Comparison of ENCODE assay signal across 1 cellular context in the genomic region with DNA sequence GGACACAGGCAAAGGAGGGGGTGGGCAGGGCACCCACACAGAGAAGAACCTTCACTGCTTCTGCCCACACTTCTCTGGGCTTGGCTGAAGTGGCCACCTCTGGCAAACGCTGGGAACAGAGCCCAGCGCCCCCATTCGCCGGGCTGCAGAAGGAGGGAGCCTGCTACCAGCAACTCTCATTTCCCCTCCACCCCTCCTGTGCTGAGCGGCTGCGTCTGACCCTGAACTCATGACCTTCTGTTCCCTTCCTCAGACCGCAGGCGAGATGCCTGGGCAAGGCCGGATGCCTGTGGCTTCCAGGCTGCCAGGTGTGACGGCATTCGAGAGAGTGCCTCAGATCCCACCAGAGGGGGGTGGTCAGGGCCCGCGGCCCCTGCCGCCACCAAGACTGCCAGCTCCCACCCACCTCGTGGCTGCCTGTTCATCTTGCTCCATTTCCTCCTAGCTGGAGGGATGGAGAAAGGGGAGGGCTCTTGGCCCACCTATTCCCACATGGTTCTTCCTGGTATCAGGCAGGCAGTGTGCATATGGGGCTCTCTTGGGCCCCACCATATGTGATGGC.
TF ChIP-seq lines count a peak whose summit lies in the region.

No MANE protein-coding gene starts in this region.

TF ChIP-seq in IMR-90, 13 proteins besides CTCF, POLR2A, EP300 and RAD21:
- TF ChIP-seq FOS (IDR thresholded peaks at IDR 0.05; ENCODE audit: low read depth, low read length) (no peak), RFX5 (IDR thresholded peaks at IDR 0.05; ENCODE audit: low read depth, low read length) (no peak), BHLHE40 (IDR thresholded peaks at IDR 0.05; ENCODE audit: low read depth, low read length) (no peak), SMC3 (IDR thresholded peaks at IDR 0.05; ENCODE audit: low read depth, low read length) (no peak), MXI1 (IDR thresholded peaks at IDR 0.05; ENCODE audit: borderline replicate concordance, low read depth, low read length) (no peak), RCOR1 (IDR thresholded peaks at IDR 0.05; ENCODE audit: insufficient replicate concordance, low read length) (no peak), NFE2L2 (IDR thresholded peaks at IDR 0.05; ENCODE audit: low read depth, low read length) (no peak), MAFK (IDR thresholded peaks at IDR 0.05; ENCODE audit: low read depth, low read length) (no peak), MAZ (IDR thresholded peaks at IDR 0.05; ENCODE audit: borderline replicate concordance, low read depth, low read length) (no peak)
- TF ChIP-seq, protein P1, sequence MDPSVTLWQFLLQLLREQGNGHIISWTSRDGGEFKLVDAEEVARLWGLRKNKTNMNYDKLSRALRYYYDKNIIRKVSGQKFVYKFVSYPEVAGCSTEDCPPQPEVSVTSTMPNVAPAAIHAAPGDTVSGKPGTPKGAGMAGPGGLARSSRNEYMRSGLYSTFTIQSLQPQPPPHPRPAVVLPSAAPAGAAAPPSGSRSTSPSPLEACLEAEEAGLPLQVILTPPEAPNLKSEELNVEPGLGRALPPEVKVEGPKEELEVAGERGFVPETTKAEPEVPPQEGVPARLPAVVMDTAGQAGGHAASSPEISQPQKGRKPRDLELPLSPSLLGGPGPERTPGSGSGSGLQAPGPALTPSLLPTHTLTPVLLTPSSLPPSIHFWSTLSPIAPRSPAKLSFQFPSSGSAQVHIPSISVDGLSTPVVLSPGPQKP (IDR thresholded peaks at IDR 0.05; ENCODE audit: borderline replicate concordance, low read depth, low read length) = no peak
